ENCODE assay signal across 8 cellular contexts in the genomic region with DNA sequence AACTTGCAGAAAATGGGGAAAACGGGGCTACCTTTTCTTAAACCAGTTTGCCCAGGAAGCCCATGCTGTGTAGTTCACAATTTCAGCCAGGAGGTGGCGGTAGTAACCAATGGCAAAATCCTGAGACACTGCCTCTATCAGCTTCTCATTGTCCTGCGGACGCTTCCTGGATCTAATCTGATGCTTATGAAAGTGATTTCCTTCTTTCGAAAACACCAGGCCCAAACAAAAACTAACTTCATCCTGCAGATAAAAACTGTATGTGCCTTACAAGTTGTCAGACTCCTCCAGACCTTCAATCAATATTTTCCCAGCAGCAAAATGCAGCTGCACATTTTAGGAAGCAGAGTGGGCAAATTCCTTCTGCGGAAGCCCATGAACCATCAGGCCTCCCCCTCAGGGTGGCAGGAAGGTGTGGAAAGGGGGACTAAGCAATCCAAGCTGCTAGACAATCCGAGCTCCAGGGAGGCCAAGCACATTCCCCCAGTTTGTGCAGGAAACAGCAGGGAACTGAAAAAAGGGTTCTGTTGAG.
DNase-seq lines count a peak whose midpoint lies in the region; ATAC-seq and TF ChIP-seq lines count a peak whose summit lies in the region.

No MANE protein-coding gene starts in this region.

- H3K4me3 ChIP-seq in coronary artery (no peak overlapping the region), lower leg skin (ENCODE audit: low read depth, poor library complexity, severe bottlenecking) (no peak overlapping the region)

- no peak overlapping the region for H3K27ac ChIP-seq in coronary artery

- ATAC-seq in HG02642 (IDR thresholded peaks at IDR 0.05; ENCODE audit: poor library complexity, unreplicated experiment) (peak; percentile 60), GM19455 (IDR thresholded peaks at IDR 0.05; ENCODE audit: unreplicated experiment) (no peak)

- 17 to 19% methylated on average over 7 of the region's 7 CpGs for WGBS in lower leg skin, 2 donors

- no peak for TF ChIP-seq POLR2A in lower leg skin (IDR thresholded peaks at IDR 0.05)

- peak; percentile 56 for DNase-seq in DMS153 (lab: John Stamatoyannopoulos, UW)
- peak; percentile 16 for DNase-seq in NCI-H446 treated with DMSO at 0.1 percent for 48 hours (lab: John Stamatoyannopoulos, UW)
- peak; percentile 54 to 84 for DNase-seq in activated CD4-positive, alpha-beta T cell treated with anti-CD3 and anti-CD28 coated beads for 4 hours
- no peak for DNase-seq in coronary artery (ENCODE audit: low spot score)
- peak; percentile 87 to 97 for DNase-seq in lower leg skin (ENCODE audit: low spot score in 2 of 2)
- peak; percentile 65 to 79 (median 68) for DNase-seq in stimulated activated CD4-positive, alpha-beta T cell treated with anti-CD3 and anti-CD28 coated beads, TNF-alpha, amount 100 ng/mL, for 24 hours (ENCODE audit: low read depth in 3 of 3)

- TF ChIP-seq CTCF in coronary artery (IDR thresholded peaks at IDR 0.05) = peak; percentile 92
- TF ChIP-seq CTCF in lower leg skin (IDR thresholded peaks at IDR 0.05) = peak in 2 of 3 donors; percentile 70 to 83

- intact Hi-C loops in lower leg skin (cut with DNase I; ENCODE audit: low total_unique reads) = loop anchor here (10.0 kb wide), 1 partner anchor 568 kb away; no protein-coding TSS in a partner anchor
